11 cellular contexts compared by ENCODE assay signal in genomic region chr4:144142690-144143326, GRCh38. TPM values are rescaled to one million over a fixed set of nuclear protein-coding genes. Genes with fewer than 3 reads are reported as not detected.
A peak's percentile ranks its signal among the peaks of the same experiment; 100 is the strongest.
DNase-seq lines count a peak whose midpoint lies in the region; ATAC-seq, FAIRE-seq and TF ChIP-seq lines count a peak whose summit lies in the region.
"Not testable (repeated sequence)": the region's sequence is repeated elsewhere in the genome, so short reads cannot be mapped to it uniquely, and the experiment has no call there.
"Had no signal": no experiment of that assay in that cellular context is flagged by ENCODE, and none has a peak within 500 bp of the region (broad histone marks: within the 10 kb centered on the region; RNA-seq: fewer than 3 reads in every experiment).

No MANE protein-coding gene starts in this region.

- not testable (repeated sequence) for H4K20me1 ChIP-seq in PC-3 (ENCODE audit: low read length); hepatocyte (ENCODE audit: insufficient read depth, poor library complexity, severe bottlenecking)

- peak; percentile 11 to 24 for DNase-seq in AML-193 (lab: John Stamatoyannopoulos, UW)
- not testable (repeated sequence) for DNase-seq in GM18507 (ENCODE audit: extremely low spot score, insufficient read length, low read depth); ascending aorta (ENCODE audit: low spot score in 2 of 2); prostate gland (ENCODE audit: low spot score)
- DNase-seq in HEK293T (ENCODE audit: extremely low spot score): peak; percentile 8
- peak; percentile 55 for DNase-seq in PC-3
- DNase-seq in hepatocyte (ENCODE audit: low spot score): peak; percentile 39

- peak; percentile 12 for FAIRE-seq in GM18507 (lab: Jason Lieb, UNC)

- H3K79me2 ChIP-seq in PC-3 (ENCODE audit: low read length); hepatocyte: not testable (repeated sequence)

- not testable (repeated sequence) for H2AFZ ChIP-seq in PC-3 (ENCODE audit: low read length); hepatocyte

- H3K9me2 ChIP-seq in PC-3 (replicated peaks; ENCODE audit: low read length); hepatocyte (replicated peaks; ENCODE audit: insufficient read depth): not testable (repeated sequence)

- TF ChIP-seq CTCF in PC-3 (conservative IDR thresholded peaks at IDR 0.05; ENCODE audit: low read depth, low read length) (peak; percentile 61), ascending aorta (IDR thresholded peaks at IDR 0.05) (peak in 2 of 3 experiments; percentile 28 to 46), hepatocyte (IDR thresholded peaks at IDR 0.05; ENCODE audit: poor library complexity) (peak; percentile 67), prostate gland (IDR thresholded peaks at IDR 0.05) (peak in 3 of 4 experiments; percentile 28 to 42 (median 38))

- not testable (repeated sequence) for H3K4me1 ChIP-seq in PC-3 (ENCODE audit: insufficient read depth, low read length); ascending aorta; hepatocyte (ENCODE audit: insufficient read depth); prostate gland (replicated peaks)

- WGBS in hepatocyte (ENCODE audit: low lambda C conversion rate, missing lambda C conversion rate): 49% methylated on average over 4 of the region's 4 CpGs
- 45% methylated on average over 4 of the region's 4 CpGs for WGBS in prostate gland

- not testable (repeated sequence) for TF ChIP-seq EP300 in Ishikawa (IDR thresholded peaks at IDR 0.05; ENCODE audit: borderline replicate concordance)

- peak; percentile 68 for TF ChIP-seq RAD21 in Ishikawa (IDR thresholded peaks at IDR 0.05; ENCODE audit: low read depth)

- TF ChIP-seq POLR2A in prostate gland (IDR thresholded peaks at IDR 0.05): not testable (repeated sequence)

- H3F3A ChIP-seq in PC-3 (ENCODE audit: low read length, unreplicated experiment): not testable (repeated sequence)

- H3K4me3 ChIP-seq in PC-3 (ENCODE audit: low read length); ascending aorta; hepatocyte; prostate gland: not testable (repeated sequence)

- BruUV-seq in PC-3 (replicated peaks; lab: Mats Ljungman, UMichigan): not testable (repeated sequence)

- not testable (repeated sequence) for H3K9me3 ChIP-seq in PC-3 (ENCODE audit: low read length); ascending aorta; hepatocyte (ENCODE audit: low read depth); prostate gland

- peak; percentile 37; the same call in 1 of the 2 replicates for ATAC-seq in PC-3

- H3K9ac ChIP-seq in PC-3 (ENCODE audit: low read length): not testable (repeated sequence)

- not testable (repeated sequence) for H3K36me3 ChIP-seq in PC-3 (ENCODE audit: low read depth, low read length); ascending aorta; hepatocyte (replicated peaks; ENCODE audit: insufficient read depth, low read depth); prostate gland

- CTCF ChIA-PET in HEK293T (lab: Yijun Ruan, JAX): interaction anchor here (0.7 kb wide), 1 partner anchor 612 kb away, joined by 3 read pairs; no protein-coding TSS in a partner anchor
- CTCF ChIA-PET in PC-3 (lab: Charles Lee): not testable (repeated sequence)

- POLR2A ChIA-PET in HEK293T (lab: Yijun Ruan, JAX); PC-3 (lab: Charles Lee; ENCODE audit: unreplicated experiment): not testable (repeated sequence)

- H3K27ac ChIP-seq in PC-3 (ENCODE audit: low read length); ascending aorta; hepatocyte; prostate gland: not testable (repeated sequence)

- intact Hi-C loops in PC-3 (cut with micrococcal nuclease); ascending aorta (cut with DNase I); prostate gland (cut with DNase I): not testable (repeated sequence)

- H3K27me3 ChIP-seq in PC-3 (ENCODE audit: low read length); ascending aorta; hepatocyte; prostate gland (replicated peaks; ENCODE audit: insufficient read depth): not testable (repeated sequence)

- not testable (repeated sequence) for H3K4me2 ChIP-seq in PC-3 (ENCODE audit: low read length); hepatocyte

RNA-seq across cellular contexts. Expression of gene GYPA, which starts 2.3 kb away (rescaled TPM):
- total RNA-seq in PC-3 (2014; rRNA removed) (not detected in 2 replicates), ascending aorta (not detected), hepatocyte (not detected in 2 replicates), prostate gland (not detected)
- not detected in 2 replicates for polyA plus RNA-seq in hepatocyte
- total RNA-seq: activated T-cell treated with anti-CD3 and anti-CD28 coated beads, Interleukin-2, amount 50 U/mL, for 4 hours; Right ventricle myocardium inferior; ureter had no signal
